In genomic region chr9:136088481-136088938, GRCh38 we compare ENCODE assay signal across 12 cellular contexts.
DNase-seq lines count a peak whose midpoint lies in the region; TF ChIP-seq lines count a peak whose summit lies in the region.
"Had no signal": no experiment of that assay in that cellular context is flagged by ENCODE, and none has a peak within 500 bp of the region (broad histone marks: within the 10 kb centered on the region; RNA-seq: fewer than 3 reads in every experiment).

No MANE protein-coding gene starts in this region.

- no peak overlapping the region for H3K27ac ChIP-seq in HEK293 (ENCODE audit: extremely low read depth, low read depth, low read length)
- peak overlapping the region; percentile 16 for H3K27ac ChIP-seq in angular gyrus (ENCODE audit: low read depth, low read length)
- peak overlapping the region; percentile 99 for H3K27ac ChIP-seq in stomach smooth muscle (ENCODE audit: low read length)
- H3K27ac ChIP-seq: vagina had no signal

- H3K36me3 ChIP-seq in HEK293 (ENCODE audit: control insufficient read depth in 2 of 2, insufficient read depth in 1 of 2, low read length in 2 of 2) (peaks cover 0 to 15% of the 10 kb centered on the region in 2 experiments; a peak in 1 of 3 replicates), stomach smooth muscle (ENCODE audit: control insufficient read depth in 2 of 2, insufficient read depth in 2 of 2, low read length in 2 of 2) (no peaks in the 10 kb centered on the region)
- H3K36me3 ChIP-seq: vagina had no signal

- no peaks in the 10 kb centered on the region for H3K27me3 ChIP-seq in stomach smooth muscle (ENCODE audit: control insufficient read depth in 1 of 2, insufficient read depth in 2 of 2, low read length in 2 of 2)
- H3K27me3 ChIP-seq: vagina had no signal

- no peaks in the 10 kb centered on the region for H3K9me3 ChIP-seq in HEK293 (ENCODE audit: control insufficient read depth, insufficient read depth, low read depth, low read length)
- no peaks in the 10 kb centered on the region for H3K9me3 ChIP-seq in stomach smooth muscle (ENCODE audit: control insufficient read depth in 2 of 2, low read length in 2 of 2)
- H3K9me3 ChIP-seq: vagina had no signal

- H3K4me3 ChIP-seq in HEK293 (ENCODE audit: low read depth, low read length), result no peak overlapping the region
- peak overlapping the region; percentile 43 to 52 for H3K4me3 ChIP-seq in stomach smooth muscle (ENCODE audit: low read length in 2 of 2)
- H3K4me3 ChIP-seq: vagina had no signal

- no peak for TF ChIP-seq CTCF in HEK293 (tag by site-specific recombination; IDR thresholded peaks at IDR 0.05)

- peak overlapping the region; percentile 47 to 72 for H3K9ac ChIP-seq in stomach smooth muscle (ENCODE audit: low read length in 2 of 2)

- DNase-seq in iPS-NIHi11 (ENCODE audit: low spot score) (peak; percentile 11), EL (no peak)
- DNase-seq in activated effector memory CD4-positive, alpha-beta T cell treated with Interleukin-2 at 50 U/mL for 16 hours, result no peak
- no peak for DNase-seq in stimulated activated CD8-positive, alpha-beta memory T cell treated with anti-CD3 and anti-CD28 coated beads, Interleukin-4, amount 100 ng/mL, for 48 hours
- DNase-seq: CD4-positive, CD25-positive, alpha-beta regulatory T cell; KG1; PC-3; stimulated activated naive B cell treated with anti-CD40 and anti-IgM and Interleukin-4, amounts not matched to agents 10 μg/mL and 1 μg/mL and 100 μg/mL, for 72 hours had no signal

- POLR2A ChIA-PET in HEK293 (lab: Yijun Ruan, JAX), result no interaction called here

- CTCF ChIA-PET in HEK293 (lab: Yijun Ruan, JAX), result interaction anchor here (0.6 to 4.0 kb wide), 4 partner anchors 16 to 166 kb away, joined by 3 to 67 read pairs (median 6); no protein-coding TSS in a partner anchor

- H3K4me1 ChIP-seq in HEK293 (ENCODE audit: control insufficient read depth, insufficient read depth, low read length) (peaks cover 3% of the 10 kb centered on the region), stomach smooth muscle (ENCODE audit: control insufficient read depth, insufficient read depth, low read length) (peaks cover 95% of the 10 kb centered on the region)

TF ChIP-seq in HEK293, 187 proteins besides CTCF, POLR2A, EP300 and RAD21:
- no peak for TF ChIP-seq ZBTB17 (tag by site-specific recombination; IDR thresholded peaks at IDR 0.05)
- TF ChIP-seq ZNF341 (tag by site-specific recombination; IDR thresholded peaks at IDR 0.05; ENCODE audit: low read depth), result peak; percentile 62
